Comparison of ENCODE assay signal across 26 cellular contexts in the genomic region with DNA sequence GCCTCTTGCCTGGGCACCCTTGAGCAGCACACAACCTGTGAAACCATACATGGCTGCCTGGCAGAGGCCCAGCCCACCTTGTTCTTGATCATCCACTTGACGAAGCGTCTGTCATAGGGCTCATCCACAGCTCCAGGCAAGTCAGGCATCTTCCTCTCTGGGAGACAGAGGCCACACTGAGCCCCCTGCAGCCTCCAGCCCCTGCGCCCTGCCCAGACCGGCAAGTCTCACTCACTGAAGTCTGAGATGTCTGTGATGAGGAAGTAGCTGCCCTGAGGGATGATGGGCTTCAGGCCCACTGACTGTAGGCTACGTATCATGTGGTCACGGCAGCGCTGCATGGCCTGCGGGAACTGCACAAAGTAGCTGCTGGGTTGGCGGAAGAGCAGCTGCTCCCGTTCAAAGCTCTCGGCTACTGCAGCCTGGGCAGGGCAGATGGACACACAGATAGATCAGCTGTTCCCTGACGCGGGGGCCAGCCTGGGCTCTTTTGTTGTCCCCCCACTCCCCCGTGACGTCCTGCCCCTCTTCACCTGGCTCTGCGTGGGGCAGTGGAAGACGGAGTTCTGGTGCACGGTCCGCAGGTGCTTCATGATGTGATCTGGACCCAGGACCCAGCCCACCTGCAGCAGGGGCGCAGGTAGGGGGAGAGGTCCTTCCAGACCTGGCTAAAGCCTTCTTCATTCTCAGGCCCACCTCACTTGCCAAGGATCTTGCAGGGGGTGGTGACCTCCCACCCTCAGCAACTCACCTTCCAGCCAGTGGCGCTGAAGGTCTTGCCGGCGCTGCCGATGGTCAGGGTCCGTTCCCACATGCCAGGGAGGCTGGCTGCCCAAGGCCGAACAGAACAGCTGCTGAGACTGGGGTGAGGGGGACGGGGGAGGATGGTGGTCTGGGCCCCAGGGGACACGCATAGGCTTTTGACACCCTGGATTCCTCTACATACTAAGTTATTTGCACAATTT. TPM values are rescaled to one million over a fixed set of nuclear protein-coding genes. Genes with fewer than 3 reads are reported as not detected.
DNase-seq lines count a peak whose midpoint lies in the region; FAIRE-seq and TF ChIP-seq lines count a peak whose summit lies in the region.
"Had no signal": no experiment of that assay in that cellular context is flagged by ENCODE, and none has a peak within 500 bp of the region (broad histone marks: within the 10 kb centered on the region; RNA-seq: fewer than 3 reads in every experiment).

No MANE protein-coding gene starts in this region.

- H3K27me3 Mint-ChIP-seq in activated CD4-positive, alpha-beta T cell treated with anti-CD3 and anti-CD28 coated beads, Interleukin-2, amount 10 ng/mL, durations not matched to agents 24 days and 14 days, result no peaks in the 10 kb centered on the region

- intact Hi-C loops in activated CD4-positive, alpha-beta T cell treated with anti-CD3 and anti-CD28 coated beads, Interleukin-2, amount 10 ng/mL, durations not matched to agents 24 days and 14 days (cut with micrococcal nuclease), result no loop called here
- intact Hi-C loops in kidney (cut with DNase I), result no loop called here

- TF ChIP-seq CTCF in kidney (IDR thresholded peaks at IDR 0.05; ENCODE audit: borderline replicate concordance, extremely low read depth, insufficient read depth), result no peak

- peaks cover 11% of the 10 kb centered on the region for H3K36me3 Mint-ChIP-seq in activated CD4-positive, alpha-beta T cell treated with anti-CD3 and anti-CD28 coated beads, Interleukin-2, amount 10 ng/mL, durations not matched to agents 24 days and 14 days (ENCODE audit: low read depth)

- peak; percentile 54 for DNase-seq in activated CD4-positive, alpha-beta T cell treated with anti-CD3 and anti-CD28 coated beads, Interleukin-2, amount 10 ng/mL, durations not matched to agents 24 days and 14 days
- DNase-seq in activated CD4-positive, alpha-beta T cell treated with anti-CD3 and anti-CD28 coated beads, Interleukin-2, amount 50 U/mL, for 4 hours, result no peak
- peak; percentile 15 for DNase-seq in MV-4-11 (lab: John Stamatoyannopoulos, UW)
- DNase-seq in kidney, result peak; percentile 61
- DNase-seq in midbrain (lab: John Stamatoyannopoulos, UW), result no peak
- no peak for DNase-seq in GF-D8 (lab: John Stamatoyannopoulos, UW)
- DNase-seq in NCI-H526 (lab: John Stamatoyannopoulos, UW), result no peak
- DNase-seq in SKM-1 treated with dmso at 0.1 percent for 144 hours (lab: John Stamatoyannopoulos, UW; ENCODE audit: unreplicated experiment), result no peak
- DNase-seq: ACHN; AML-193; C1 segment of cervical spinal cord; Calu3; CD8-positive, alpha-beta T cell; GDM1; HFFc6; IMR-90; NCI-H1694; NCI-H2081; NCI-H2171; NCI-H524 treated with DMSO at 0.1 percent for 48 hours; OCI-M1; SHP77 had no signal

- H3K9me3 Mint-ChIP-seq in activated CD4-positive, alpha-beta T cell treated with anti-CD3 and anti-CD28 coated beads, Interleukin-2, amount 10 ng/mL, durations not matched to agents 24 days and 14 days, result no peaks in the 10 kb centered on the region
- H3K9me3 Mint-ChIP-seq: CD8-positive, alpha-beta T cell; HFFc6 had no signal

- no peak overlapping the region for H3K4me3 ChIP-seq in kidney (ENCODE audit: low read length in 2 of 2)
- H3K4me3 ChIP-seq: SK-N-MC had no signal

- H3K27ac ChIP-seq in kidney (ENCODE audit: low read depth in 2 of 2, low read length in 2 of 2), result no peak overlapping the region
- H3K27ac ChIP-seq: 22Rv1, HL-60, SK-N-MC had no signal

- no peak overlapping the region for H3K27ac Mint-ChIP-seq in activated CD4-positive, alpha-beta T cell treated with anti-CD3 and anti-CD28 coated beads, Interleukin-2, amount 10 ng/mL, durations not matched to agents 24 days and 14 days
- H3K27ac Mint-ChIP-seq: CD8-positive, alpha-beta T cell; HFFc6 had no signal

- H3K4me1 ChIP-seq in kidney (ENCODE audit: control insufficient read depth in 1 of 2, insufficient read depth in 1 of 2, low read depth in 1 of 2, low read length in 2 of 2), result no peaks in the 10 kb centered on the region

- H3K36me3 ChIP-seq in kidney (ENCODE audit: control insufficient read depth in 1 of 2, insufficient read depth in 2 of 2, low read length in 2 of 2), result peaks cover 0 to 4% of the 10 kb centered on the region in 2 donors

- no peaks in the 10 kb centered on the region for H3K4me1 Mint-ChIP-seq in activated CD4-positive, alpha-beta T cell treated with anti-CD3 and anti-CD28 coated beads, Interleukin-2, amount 10 ng/mL, durations not matched to agents 24 days and 14 days

- no peak overlapping the region for H3K4me3 Mint-ChIP-seq in activated CD4-positive, alpha-beta T cell treated with anti-CD3 and anti-CD28 coated beads, Interleukin-2, amount 10 ng/mL, durations not matched to agents 24 days and 14 days
- H3K4me3 Mint-ChIP-seq: CD8-positive, alpha-beta T cell; HFFc6 had no signal

- no peak for FAIRE-seq in kidney (lab: Jason Lieb, UNC)
- FAIRE-seq: H54 had no signal

- H3K9ac ChIP-seq in kidney (ENCODE audit: low read length in 2 of 2), result no peak overlapping the region

- H3K9me3 ChIP-seq in kidney (ENCODE audit: control insufficient read depth in 1 of 2, low read length in 2 of 2), result no peaks in the 10 kb centered on the region

RNA-seq across cellular contexts. Expression of gene SPOUT1, which starts 5.9 kb away (rescaled TPM):
- 149 and 154 TPM in 2 replicates for total RNA-seq in activated CD4-positive, alpha-beta T cell treated with anti-CD3 and anti-CD28 coated beads, Interleukin-2, amount 10 ng/mL, durations not matched to agents 24 days and 14 days
- total RNA-seq in kidney, result 42.0 TPM
- 56.8 TPM for polyA plus RNA-seq in kidney (ENCODE audit: insufficient read depth, low read depth, low replicate concordance)

RNA-seq across cellular contexts. Expression of gene ENDOG, which starts 17.2 kb away (rescaled TPM):
- 22.9 and 23.3 TPM in 2 replicates for total RNA-seq in activated CD4-positive, alpha-beta T cell treated with anti-CD3 and anti-CD28 coated beads, Interleukin-2, amount 10 ng/mL, durations not matched to agents 24 days and 14 days
- 20.6 TPM for total RNA-seq in kidney
- 59.9 TPM for polyA plus RNA-seq in kidney (ENCODE audit: insufficient read depth, low read depth, low replicate concordance)

RNA-seq across cellular contexts. Expression of gene KYAT1, which starts 46.2 kb away (rescaled TPM):
- total RNA-seq in activated CD4-positive, alpha-beta T cell treated with anti-CD3 and anti-CD28 coated beads, Interleukin-2, amount 10 ng/mL, durations not matched to agents 24 days and 14 days, result 11.7 and 14.4 TPM in 2 replicates
- total RNA-seq in kidney, result 5.1 TPM
- polyA plus RNA-seq in kidney (ENCODE audit: insufficient read depth, low read depth, low replicate concordance), result 17.0 TPM

RNA-seq across cellular contexts. Expression of gene LRRC8A, which starts 46.4 kb away (rescaled TPM):
- total RNA-seq in activated CD4-positive, alpha-beta T cell treated with anti-CD3 and anti-CD28 coated beads, Interleukin-2, amount 10 ng/mL, durations not matched to agents 24 days and 14 days, result 27.7 and 28.4 TPM in 2 replicates
- total RNA-seq in kidney, result 37.4 TPM
- 18.5 TPM for polyA plus RNA-seq in kidney (ENCODE audit: insufficient read depth, low read depth, low replicate concordance)

RNA-seq across cellular contexts. Expression of gene TBC1D13, which starts 48.5 kb away (rescaled TPM):
- 19.2 and 19.9 TPM in 2 replicates for total RNA-seq in activated CD4-positive, alpha-beta T cell treated with anti-CD3 and anti-CD28 coated beads, Interleukin-2, amount 10 ng/mL, durations not matched to agents 24 days and 14 days
- 29.0 TPM for total RNA-seq in kidney
- 38.5 TPM for polyA plus RNA-seq in kidney (ENCODE audit: insufficient read depth, low read depth, low replicate concordance)

Comparison
In these comparisons a context has a peak if more than half of its experiments do, and no peak if none do; other contexts are left out.
1. DNase-seq: peak in activated CD4-positive, alpha-beta T cell treated with anti-CD3 and anti-CD28 coated beads, Interleukin-2, amount 10 ng/mL, durations not matched to agents 24 days and 14 days (single experiment), MV-4-11 (single experiment) and kidney (single experiment); none in activated CD4-positive, alpha-beta T cell treated with anti-CD3 and anti-CD28 coated beads, Interleukin-2, amount 50 U/mL, for 4 hours (0 of 2), midbrain (single experiment), GF-D8 (single experiment), NCI-H526 (0 of 2) and SKM-1 treated with dmso at 0.1 percent for 144 hours (single experiment).